In the genomic region with DNA sequence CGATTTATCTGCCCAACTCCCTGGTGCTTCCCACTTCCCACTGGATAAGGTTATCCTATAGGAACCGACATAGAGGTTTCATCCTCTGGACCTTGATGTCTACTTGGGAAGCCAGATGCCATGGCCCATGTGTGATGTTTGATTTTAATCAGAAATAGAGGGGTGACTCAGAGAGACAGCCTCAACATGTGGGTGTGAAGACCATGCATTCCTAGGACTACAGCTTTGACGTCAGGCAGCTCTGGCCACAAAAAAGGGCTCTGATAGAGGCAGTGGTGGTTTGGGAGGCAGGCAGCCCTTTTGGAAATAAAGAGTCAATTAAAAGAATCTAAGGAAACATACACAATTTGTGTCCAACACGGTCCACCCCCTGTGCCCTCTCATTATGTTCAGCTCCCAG, we compare ENCODE assay signal across 14 cellular contexts. TPM values are rescaled to one million over a fixed set of nuclear protein-coding genes. Genes with fewer than 3 reads are reported as not detected.
DNase-seq lines count a peak whose midpoint lies in the region; ATAC-seq and TF ChIP-seq lines count a peak whose summit lies in the region.
"Had no signal": no experiment of that assay in that cellular context is flagged by ENCODE, and none has a peak within 500 bp of the region (broad histone marks: within the 10 kb centered on the region; RNA-seq: fewer than 3 reads in every experiment).

No MANE protein-coding gene starts in this region.

- no peaks in the 10 kb centered on the region for H3K4me1 ChIP-seq in ascending aorta

- peak; percentile 71 to 86 for ATAC-seq in activated CD4-positive, CD25-positive, alpha-beta regulatory T cell treated with anti-CD3 and anti-CD28 coated beads, Interleukin-2, amount 50 U/mL, for 24 hours
- ATAC-seq in stimulated activated memory B cell treated with anti-CD40 and anti-IgM and Interleukin-4, amounts not matched to agents 10 μg/mL and 1 μg/mL and 100 μg/mL, for 72 hours: no peak
- ATAC-seq: T-cell had no signal

- H3K4me3 Mint-ChIP-seq in stimulated activated memory B cell treated with anti-CD40 and anti-IgM and Interleukin-4, amounts not matched to agents 10 μg/mL and 1 μg/mL and 100 μg/mL, for 72 hours: no peak overlapping the region
- H3K4me3 Mint-ChIP-seq: T-cell had no signal

- no peaks in the 10 kb centered on the region for H3K36me3 Mint-ChIP-seq in stimulated activated memory B cell treated with anti-CD40 and anti-IgM and Interleukin-4, amounts not matched to agents 10 μg/mL and 1 μg/mL and 100 μg/mL, for 72 hours
- H3K36me3 Mint-ChIP-seq: T-cell had no signal

- no peaks in the 10 kb centered on the region for H3K27me3 ChIP-seq in ascending aorta

- no peaks in the 10 kb centered on the region for H3K9me3 ChIP-seq in ascending aorta

- no peaks in the 10 kb centered on the region for H3K36me3 ChIP-seq in ascending aorta

- H3K27ac ChIP-seq in ascending aorta: no peak overlapping the region

- intact Hi-C loops in ascending aorta (cut with DNase I): no loop called here

- H3K4me1 Mint-ChIP-seq in stimulated activated memory B cell treated with anti-CD40 and anti-IgM and Interleukin-4, amounts not matched to agents 10 μg/mL and 1 μg/mL and 100 μg/mL, for 72 hours: peaks cover 5% of the 10 kb centered on the region

- H3K9me3 Mint-ChIP-seq in stimulated activated memory B cell treated with anti-CD40 and anti-IgM and Interleukin-4, amounts not matched to agents 10 μg/mL and 1 μg/mL and 100 μg/mL, for 72 hours: no peaks in the 10 kb centered on the region
- H3K9me3 Mint-ChIP-seq: T-cell had no signal

- TF ChIP-seq CTCF in astrocyte of the spinal cord (IDR thresholded peaks at IDR 0.05; ENCODE audit: low read depth, low read length) (no peak), ascending aorta (IDR thresholded peaks at IDR 0.05) (no peak)

- DNase-seq in activated CD4-positive, CD25-positive, alpha-beta regulatory T cell (lab: John Stamatoyannopoulos, UW): no peak
- DNase-seq in NCI-H460 (ENCODE audit: extremely low read depth, low read depth): peak; percentile 89
- DNase-seq in astrocyte of the spinal cord (ENCODE audit: low read depth, low spot score): peak; percentile 20
- peak; percentile 60 for DNase-seq in non-pigmented ciliary epithelial cell (ENCODE audit: low read depth)
- DNase-seq in NCI-H1105 treated with DMSO at 0.1 percent for 48 hours (lab: John Stamatoyannopoulos, UW): no peak
- no peak for DNase-seq in ascending aorta (ENCODE audit: low spot score in 2 of 2)
- DNase-seq: 8988T, Calu3, erythroblast, trophoblast cell had no signal

- no peaks in the 10 kb centered on the region for H3K27me3 Mint-ChIP-seq in stimulated activated memory B cell treated with anti-CD40 and anti-IgM and Interleukin-4, amounts not matched to agents 10 μg/mL and 1 μg/mL and 100 μg/mL, for 72 hours
- H3K27me3 Mint-ChIP-seq: T-cell had no signal

- H3K4me3 ChIP-seq in astrocyte of the spinal cord (ENCODE audit: low read depth, low read length) (no peak overlapping the region), ascending aorta (no peak overlapping the region)

- H3K27ac Mint-ChIP-seq in stimulated activated memory B cell treated with anti-CD40 and anti-IgM and Interleukin-4, amounts not matched to agents 10 μg/mL and 1 μg/mL and 100 μg/mL, for 72 hours: no peak overlapping the region

- in situ Hi-C loops in astrocyte of the spinal cord (cut with HindIII; ENCODE audit: low sequenced_read_pairs): no loop called here

RNA-seq across cellular contexts. Expression of a gene that starts 5.2 kb away (rescaled TPM):
- total RNA-seq in NCI-H460 (2014; rRNA removed; shearing (Covaris generic)): 135 TPM in 2 replicates
- 50.7 and 72.9 TPM in 2 replicates for polyA plus RNA-seq in NCI-H460 (2014; cell fraction: nucleus; rRNA removed)
- not detected for total RNA-seq in ascending aorta
- total RNA-seq: chondrocyte had no signal

RNA-seq across cellular contexts. Expression of a gene that starts 37.1 kb away (rescaled TPM):
- 0.17 and 0.42 TPM in 2 replicates for total RNA-seq in NCI-H460 (2014; rRNA removed; shearing (Covaris generic))
- 0.10 and 0.72 TPM in 2 replicates for polyA plus RNA-seq in NCI-H460 (2014; cell fraction: nucleus; rRNA removed)
- total RNA-seq in ascending aorta: 2.9 TPM
- total RNA-seq: Calu3, chondrocyte had no signal

RNA-seq across cellular contexts. Expression of a gene that starts 38.9 kb away (rescaled TPM):
- 5.5 and 6.0 TPM in 2 replicates for total RNA-seq in NCI-H460 (2014; rRNA removed; shearing (Covaris generic))
- polyA plus RNA-seq in NCI-H460 (2014; cell fraction: nucleus; rRNA removed): 15.9 and 19.0 TPM in 2 replicates
- total RNA-seq in ascending aorta: not detected
- total RNA-seq: Calu3, chondrocyte had no signal

RNA-seq across cellular contexts. Expression of a gene that starts 54.5 kb away (rescaled TPM):
- 52.0 and 67.4 TPM in 2 replicates for total RNA-seq in NCI-H460 (2014; rRNA removed; shearing (Covaris generic))
- 28.6 and 36.7 TPM in 2 replicates for polyA plus RNA-seq in NCI-H460 (2014; cell fraction: nucleus; rRNA removed)
- total RNA-seq in ascending aorta: 16.3 TPM

Comparison
In these comparisons a context has a peak if more than half of its experiments do, and no peak if none do; other contexts are left out.
1. DNase-seq: peak in NCI-H460 (single experiment), astrocyte of the spinal cord (single experiment) and non-pigmented ciliary epithelial cell (single experiment); none in activated CD4-positive, CD25-positive, alpha-beta regulatory T cell (0 of 4), NCI-H1105 treated with DMSO at 0.1 percent for 48 hours (single experiment) and ascending aorta (0 of 2).
2. RNA of a gene that starts 5.2 kb away (total RNA-seq): 135 TPM in NCI-H460; not detected in ascending aorta (single experiment); every median in the first group is over 100 times any median in the second.